ENCODE assay signal across 10 cellular contexts in genomic region chr1:155871390-155871789, GRCh38. TPM values are rescaled to one million over a fixed set of nuclear protein-coding genes. Genes with fewer than 3 reads are reported as not detected.
A peak's percentile ranks its signal among the peaks of the same experiment; 100 is the strongest.
DNase-seq lines count a peak whose midpoint lies in the region; ATAC-seq and TF ChIP-seq lines count a peak whose summit lies in the region.
"Had no signal": no experiment of that assay in that cellular context is flagged by ENCODE, and none has a peak within 500 bp of the region (broad histone marks: within the 10 kb centered on the region; RNA-seq: fewer than 3 reads in every experiment).

No MANE protein-coding gene starts in this region.

- H3K36me3 Mint-ChIP-seq in activated naive CD8-positive, alpha-beta T cell treated with anti-CD3 and anti-CD28 coated beads, Interleukin-2, amount 10 ng/mL, durations not matched to agents 7 days and 5 days, result peaks cover 7% of the 10 kb centered on the region
- no peaks in the 10 kb centered on the region for H3K36me3 Mint-ChIP-seq in activated naive CD8-positive, alpha-beta T cell treated with anti-CD3 and anti-CD28 coated beads, Interleukin-2, amount 50 U/mL, for 24 hours (ENCODE audit: low read depth)
- H3K36me3 Mint-ChIP-seq in stimulated activated effector memory CD8-positive, alpha-beta T cell treated with anti-CD3 and anti-CD28 coated beads, Interleukin-12 subunit alpha, Interleukin-12 subunit beta, amount 100 ng/mL, for 72 hours, result peaks cover 42% of the 10 kb centered on the region

- H3K4me3 Mint-ChIP-seq in activated naive CD8-positive, alpha-beta T cell treated with anti-CD3 and anti-CD28 coated beads, Interleukin-2, amount 10 ng/mL, durations not matched to agents 7 days and 5 days, result no peak overlapping the region
- no peak overlapping the region for H3K4me3 Mint-ChIP-seq in activated naive CD8-positive, alpha-beta T cell treated with anti-CD3 and anti-CD28 coated beads, Interleukin-2, amount 50 U/mL, for 24 hours
- H3K4me3 Mint-ChIP-seq in stimulated activated effector memory CD8-positive, alpha-beta T cell treated with anti-CD3 and anti-CD28 coated beads, Interleukin-12 subunit alpha, Interleukin-12 subunit beta, amount 100 ng/mL, for 72 hours, result no peak overlapping the region
- H3K4me3 Mint-ChIP-seq: nephron progenitor cell had no signal

- TF ChIP-seq CTCF in astrocyte of the spinal cord (IDR thresholded peaks at IDR 0.05; ENCODE audit: low read depth, low read length), result no peak
- TF ChIP-seq CTCF in tibial nerve (IDR thresholded peaks at IDR 0.05), result no peak

- peak overlapping the region; percentile 80 for H3K27ac ChIP-seq in right cardiac atrium (ENCODE audit: low read length)
- peak overlapping the region; percentile 30 to 91 (median 64) for H3K27ac ChIP-seq in tibial nerve

- H3K36me3 ChIP-seq in tibial nerve, result peaks cover 0 to 22% (median 0%) of the 10 kb centered on the region in 3 donors

- intact Hi-C loops in right cardiac atrium (cut with DNase I), result no loop called here

- peak in 1 of 2 donors; percentile 69 for TF ChIP-seq EP300 in tibial nerve (IDR thresholded peaks at IDR 0.05)

- in situ Hi-C loops in astrocyte of the spinal cord (cut with HindIII; ENCODE audit: low sequenced_read_pairs), result no loop called here

- no peak for TF ChIP-seq POLR2A in tibial nerve (IDR thresholded peaks at IDR 0.05)

- WGBS in right cardiac atrium, result 28% methylated on average over 1 of the region's 1 CpG
- WGBS in tibial nerve, 2 donors, result 42 to 43% methylated on average over 1 of the region's 1 CpG

- no peak for ATAC-seq in activated naive CD8-positive, alpha-beta T cell treated with anti-CD3 and anti-CD28 coated beads, Interleukin-2, amount 10 ng/mL, durations not matched to agents 7 days and 5 days (ENCODE audit: low read depth)
- no peak for ATAC-seq in activated naive CD8-positive, alpha-beta T cell treated with anti-CD3 and anti-CD28 coated beads, Interleukin-2, amount 50 U/mL, for 24 hours
- peak; percentile 72 to 85 for ATAC-seq in right cardiac atrium
- ATAC-seq in stimulated activated effector memory CD8-positive, alpha-beta T cell treated with anti-CD3 and anti-CD28 coated beads, Interleukin-12 subunit alpha, Interleukin-12 subunit beta, amount 100 ng/mL, for 72 hours, result no peak

- H3K9me3 ChIP-seq in right cardiac atrium (ENCODE audit: control insufficient read depth, low read length), result no peaks in the 10 kb centered on the region
- no peaks in the 10 kb centered on the region for H3K9me3 ChIP-seq in tibial nerve

- H3K4me1 Mint-ChIP-seq in activated naive CD8-positive, alpha-beta T cell treated with anti-CD3 and anti-CD28 coated beads, Interleukin-2, amount 10 ng/mL, durations not matched to agents 7 days and 5 days, result peaks cover 5% of the 10 kb centered on the region
- H3K4me1 Mint-ChIP-seq in activated naive CD8-positive, alpha-beta T cell treated with anti-CD3 and anti-CD28 coated beads, Interleukin-2, amount 50 U/mL, for 24 hours, result no peaks in the 10 kb centered on the region
- peaks cover 5% of the 10 kb centered on the region for H3K4me1 Mint-ChIP-seq in stimulated activated effector memory CD8-positive, alpha-beta T cell treated with anti-CD3 and anti-CD28 coated beads, Interleukin-12 subunit alpha, Interleukin-12 subunit beta, amount 100 ng/mL, for 72 hours

- H3K27me3 ChIP-seq in right cardiac atrium (ENCODE audit: control insufficient read depth, insufficient read depth) (no peaks in the 10 kb centered on the region), tibial nerve (no peaks in the 10 kb centered on the region)

- H3K4me3 ChIP-seq in astrocyte of the spinal cord (ENCODE audit: low read depth, low read length), result no peak overlapping the region
- no peak overlapping the region for H3K4me3 ChIP-seq in right cardiac atrium (ENCODE audit: low read length)
- H3K4me3 ChIP-seq in tibial nerve, result no peak overlapping the region

- no peaks in the 10 kb centered on the region for H3K9me3 Mint-ChIP-seq in activated naive CD8-positive, alpha-beta T cell treated with anti-CD3 and anti-CD28 coated beads, Interleukin-2, amount 10 ng/mL, durations not matched to agents 7 days and 5 days
- H3K9me3 Mint-ChIP-seq in activated naive CD8-positive, alpha-beta T cell treated with anti-CD3 and anti-CD28 coated beads, Interleukin-2, amount 50 U/mL, for 24 hours, result no peaks in the 10 kb centered on the region
- no peaks in the 10 kb centered on the region for H3K9me3 Mint-ChIP-seq in stimulated activated effector memory CD8-positive, alpha-beta T cell treated with anti-CD3 and anti-CD28 coated beads, Interleukin-12 subunit alpha, Interleukin-12 subunit beta, amount 100 ng/mL, for 72 hours
- H3K9me3 Mint-ChIP-seq: nephron progenitor cell had no signal

- H3K27me3 Mint-ChIP-seq in activated naive CD8-positive, alpha-beta T cell treated with anti-CD3 and anti-CD28 coated beads, Interleukin-2, amount 10 ng/mL, durations not matched to agents 7 days and 5 days, result no peaks in the 10 kb centered on the region
- no peaks in the 10 kb centered on the region for H3K27me3 Mint-ChIP-seq in activated naive CD8-positive, alpha-beta T cell treated with anti-CD3 and anti-CD28 coated beads, Interleukin-2, amount 50 U/mL, for 24 hours

- DNase-seq in activated naive CD8-positive, alpha-beta T cell treated with anti-CD3 and anti-CD28 coated beads, Interleukin-2, amount 10 ng/mL, durations not matched to agents 7 days and 5 days, result no peak
- DNase-seq in activated naive CD8-positive, alpha-beta T cell treated with anti-CD3 and anti-CD28 coated beads, Interleukin-2, amount 50 U/mL, for 24 hours, result no peak
- DNase-seq in astrocyte of the spinal cord (ENCODE audit: low read depth, low spot score) (peak; percentile 32), right cardiac atrium (peak; percentile 55 to 84 (median 81)), tibial nerve (ENCODE audit: low spot score in 2 of 2) (peak; percentile 22 to 26), SKM-1 treated with dmso at 0.1 percent for 144 hours (lab: John Stamatoyannopoulos, UW; ENCODE audit: unreplicated experiment) (no peak)
- DNase-seq in activated naive CD4-positive, alpha-beta T cell (lab: John Stamatoyannopoulos, UW), result no peak
- no peak for DNase-seq in stimulated activated effector memory CD8-positive, alpha-beta T cell treated with anti-CD3 and anti-CD28 coated beads, Interleukin-12 subunit alpha, Interleukin-12 subunit beta, amount 100 ng/mL, for 72 hours (ENCODE audit: low spot score in 2 of 2)
- DNase-seq: activated naive CD4-positive, alpha-beta T cell treated with Interleukin-2 at 50 U/mL for 16 hours; nephron progenitor cell had no signal

- H3K4me1 ChIP-seq in right cardiac atrium (ENCODE audit: control insufficient read depth, insufficient read depth, low read length) (peaks cover 13% of the 10 kb centered on the region), tibial nerve (peaks cover 0 to 56% (median 7%) of the 10 kb centered on the region in 4 donors)

- H3K27ac Mint-ChIP-seq in activated naive CD8-positive, alpha-beta T cell treated with anti-CD3 and anti-CD28 coated beads, Interleukin-2, amount 10 ng/mL, durations not matched to agents 7 days and 5 days, result peak overlapping the region; percentile 34
- no peak overlapping the region for H3K27ac Mint-ChIP-seq in activated naive CD8-positive, alpha-beta T cell treated with anti-CD3 and anti-CD28 coated beads, Interleukin-2, amount 50 U/mL, for 24 hours
- no peak overlapping the region for H3K27ac Mint-ChIP-seq in stimulated activated effector memory CD8-positive, alpha-beta T cell treated with anti-CD3 and anti-CD28 coated beads, Interleukin-12 subunit alpha, Interleukin-12 subunit beta, amount 100 ng/mL, for 72 hours

- POLR2A ChIA-PET in activated naive CD8-positive, alpha-beta T cell treated with anti-CD3 and anti-CD28 coated beads, Interleukin-2, amount 10 ng/mL, durations not matched to agents 7 days and 5 days (lab: Charles Lee), result interaction anchor here (0.6 kb wide), 1 partner anchor 384 kb away, joined by 4 read pairs; no protein-coding TSS in a partner anchor

RNA-seq across cellular contexts. Expression of gene SYT11, which starts 12.0 kb away (rescaled TPM):
- 10 to 100 TPM; 13.6 to 15.1 TPM for total RNA-seq in activated naive CD8-positive, alpha-beta T cell treated with anti-CD3 and anti-CD28 coated beads, Interleukin-2, amount 10 ng/mL, durations not matched to agents 7 days and 5 days
- total RNA-seq in right cardiac atrium, result 10 to 100 TPM; 11.4 to 15.4 (median 14.4) TPM
- 4.7 TPM for polyA plus RNA-seq in right cardiac atrium
- 10 to 100 TPM; 29.2 to 54.2 (median 38.1) TPM for total RNA-seq in tibial nerve

RNA-seq across cellular contexts. Expression of gene GON4L, which starts 14.4 kb away (rescaled TPM):
- 10 to 100 TPM; 92.4 to 94.4 TPM for total RNA-seq in activated naive CD8-positive, alpha-beta T cell treated with anti-CD3 and anti-CD28 coated beads, Interleukin-2, amount 10 ng/mL, durations not matched to agents 7 days and 5 days
- total RNA-seq in right cardiac atrium (10 to 100 TPM; 24.4 to 30.2 (median 27.1) TPM), tibial nerve (10 to 100 TPM; 53.3 to 88.2 (median 66.2) TPM)
- polyA plus RNA-seq in right cardiac atrium, result 13.8 TPM

RNA-seq across cellular contexts. Expression of gene RIT1, which starts 39.8 kb away (rescaled TPM):
- 10 to 100 TPM; 31.3 to 32.8 TPM for total RNA-seq in activated naive CD8-positive, alpha-beta T cell treated with anti-CD3 and anti-CD28 coated beads, Interleukin-2, amount 10 ng/mL, durations not matched to agents 7 days and 5 days
- total RNA-seq in right cardiac atrium (10 to 100 TPM; 21.6 to 26.2 (median 22.5) TPM), tibial nerve (10 to 100 TPM; 18.8 to 23.3 (median 20.7) TPM)
- polyA plus RNA-seq in right cardiac atrium, result 9.4 TPM

Comparison
In these comparisons a context has a peak if more than half of its experiments do, and no peak if none do; other contexts are left out.
1. ATAC-seq: peak in right cardiac atrium (2 of 2); none in activated naive CD8-positive, alpha-beta T cell treated with anti-CD3 and anti-CD28 coated beads, Interleukin-2, amount 10 ng/mL, durations not matched to agents 7 days and 5 days (single experiment), activated naive CD8-positive, alpha-beta T cell treated with anti-CD3 and anti-CD28 coated beads, Interleukin-2, amount 50 U/mL, for 24 hours (single experiment) and stimulated activated effector memory CD8-positive, alpha-beta T cell treated with anti-CD3 and anti-CD28 coated beads, Interleukin-12 subunit alpha, Interleukin-12 subunit beta, amount 100 ng/mL, for 72 hours (single experiment).
2. DNase-seq: peak in astrocyte of the spinal cord (single experiment), right cardiac atrium (3 of 3) and tibial nerve (2 of 2); none in activated naive CD8-positive, alpha-beta T cell treated with anti-CD3 and anti-CD28 coated beads, Interleukin-2, amount 10 ng/mL, durations not matched to agents 7 days and 5 days (single experiment), activated naive CD8-positive, alpha-beta T cell treated with anti-CD3 and anti-CD28 coated beads, Interleukin-2, amount 50 U/mL, for 24 hours (single experiment), activated naive CD4-positive, alpha-beta T cell (0 of 4), SKM-1 treated with dmso at 0.1 percent for 144 hours (single experiment) and stimulated activated effector memory CD8-positive, alpha-beta T cell treated with anti-CD3 and anti-CD28 coated beads, Interleukin-12 subunit alpha, Interleukin-12 subunit beta, amount 100 ng/mL, for 72 hours (0 of 2).